Comparison of ENCODE assay signal across 8 cellular contexts in the genomic region with DNA sequence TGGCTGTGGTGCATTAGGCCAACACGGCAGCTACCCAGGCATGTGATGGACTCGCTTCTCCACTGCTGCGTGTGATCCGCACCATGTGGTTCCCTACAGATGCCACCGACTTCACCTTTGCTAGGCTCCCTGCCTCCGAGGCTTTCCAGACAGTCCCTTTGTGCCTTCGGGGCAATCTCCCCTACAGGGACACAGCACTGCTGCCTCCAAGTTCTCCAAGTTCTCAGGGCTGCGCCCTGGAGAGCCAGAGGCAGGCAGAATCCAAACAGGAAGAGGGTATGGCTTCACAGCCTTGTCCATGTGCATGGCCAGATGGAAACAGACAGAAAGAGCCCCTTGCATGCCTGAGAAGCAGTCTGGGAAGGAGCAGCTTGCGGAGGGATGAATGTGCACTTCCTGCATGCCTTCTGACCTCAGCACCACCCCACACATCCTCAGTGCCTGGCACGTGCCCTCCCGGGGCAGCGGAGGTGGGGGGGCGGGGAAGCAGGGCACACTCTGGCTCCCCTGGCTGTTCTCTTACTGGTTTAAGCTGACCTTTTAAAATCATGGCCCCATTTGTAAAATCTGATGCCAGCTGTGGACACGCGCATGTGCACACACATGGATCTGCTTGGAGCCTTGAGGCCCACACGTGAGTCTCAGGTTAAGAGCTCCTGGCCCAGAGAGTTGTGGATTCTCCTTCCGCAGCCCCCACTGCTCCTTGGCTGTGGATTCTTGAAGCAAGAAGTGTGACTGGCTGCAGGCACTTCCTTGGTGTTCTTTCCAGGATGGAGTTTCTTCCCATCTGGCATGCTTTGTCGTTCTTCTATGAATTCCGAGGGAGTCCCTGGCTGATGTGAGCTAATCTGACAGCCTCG. TPM values are rescaled to one million over a fixed set of nuclear protein-coding genes. Genes with fewer than 3 reads are reported as not detected.
DNase-seq lines count a peak whose midpoint lies in the region; ATAC-seq lines count a peak whose summit lies in the region.

No MANE protein-coding gene starts in this region.

- DNase-seq in activated CD4-positive, alpha-beta T cell treated with anti-CD3 and anti-CD28 coated beads for 36 hours, result peak; percentile 62
- no peak for DNase-seq in activated CD4-positive, alpha-beta T cell treated with anti-CD3 and anti-CD28 coated beads for 4 hours
- DNase-seq in T-helper 17 cell, result no peak
- peak; percentile 75 for DNase-seq in glomerular visceral epithelial cell (ENCODE audit: extremely low spot score)
- DNase-seq in activated gamma-delta T cell treated with Interleukin-2 at 50 U/mL for 16 hours, result no peak
- no peak for DNase-seq in left colon

- no peaks in the 10 kb centered on the region for H3K9me3 ChIP-seq in T-helper 17 cell (ENCODE audit: control insufficient read depth, low read length, poor library complexity, severe bottlenecking)

- no peaks in the 10 kb centered on the region for H3K27me3 Mint-ChIP-seq in activated CD4-positive, alpha-beta T cell treated with anti-CD3 and anti-CD28 coated beads for 36 hours
- no peaks in the 10 kb centered on the region for H3K27me3 Mint-ChIP-seq in T-helper 17 cell
- no peaks in the 10 kb centered on the region for H3K27me3 Mint-ChIP-seq in stimulated activated memory B cell treated with anti-CD40 and anti-IgM and Interleukin-4, amounts not matched to agents 10 μg/mL and 1 μg/mL and 100 μg/mL, for 72 hours

- H3K9me3 Mint-ChIP-seq in activated CD4-positive, alpha-beta T cell treated with anti-CD3 and anti-CD28 coated beads for 36 hours (ENCODE audit: low read depth), result no peaks in the 10 kb centered on the region
- peaks cover 4% of the 10 kb centered on the region for H3K9me3 Mint-ChIP-seq in stimulated activated memory B cell treated with anti-CD40 and anti-IgM and Interleukin-4, amounts not matched to agents 10 μg/mL and 1 μg/mL and 100 μg/mL, for 72 hours

- H3K36me3 Mint-ChIP-seq in activated CD4-positive, alpha-beta T cell treated with anti-CD3 and anti-CD28 coated beads for 36 hours (ENCODE audit: low read depth), result peaks cover 27% of the 10 kb centered on the region
- peaks cover 4% of the 10 kb centered on the region for H3K36me3 Mint-ChIP-seq in T-helper 17 cell (ENCODE audit: low read depth)
- peaks cover 64% of the 10 kb centered on the region for H3K36me3 Mint-ChIP-seq in stimulated activated memory B cell treated with anti-CD40 and anti-IgM and Interleukin-4, amounts not matched to agents 10 μg/mL and 1 μg/mL and 100 μg/mL, for 72 hours

- H3K4me3 Mint-ChIP-seq in activated CD4-positive, alpha-beta T cell treated with anti-CD3 and anti-CD28 coated beads for 36 hours, result no peak overlapping the region
- peak overlapping the region; percentile 52 for H3K4me3 Mint-ChIP-seq in T-helper 17 cell
- H3K4me3 Mint-ChIP-seq in stimulated activated memory B cell treated with anti-CD40 and anti-IgM and Interleukin-4, amounts not matched to agents 10 μg/mL and 1 μg/mL and 100 μg/mL, for 72 hours, result no peak overlapping the region

- POLR2A ChIA-PET in activated CD4-positive, alpha-beta T cell treated with anti-CD3 and anti-CD28 coated beads for 36 hours (lab: Charles Lee), result no interaction called here

- H3K27ac Mint-ChIP-seq in activated CD4-positive, alpha-beta T cell treated with anti-CD3 and anti-CD28 coated beads for 36 hours, result peak overlapping the region; percentile 76
- H3K27ac Mint-ChIP-seq in T-helper 17 cell, result peak overlapping the region; percentile 90
- H3K27ac Mint-ChIP-seq in stimulated activated memory B cell treated with anti-CD40 and anti-IgM and Interleukin-4, amounts not matched to agents 10 μg/mL and 1 μg/mL and 100 μg/mL, for 72 hours, result peak overlapping the region; percentile 55

- CTCF ChIA-PET in activated CD4-positive, alpha-beta T cell treated with anti-CD3 and anti-CD28 coated beads for 36 hours (lab: Charles Lee), result interaction anchor here (0.5 to 0.6 kb wide), 2 partner anchors 13 to 310 kb away, joined by 3 read pairs; no protein-coding TSS in a partner anchor

- intact Hi-C loops in activated CD4-positive, alpha-beta T cell treated with anti-CD3 and anti-CD28 coated beads for 36 hours (cut with DNase I, micrococcal nuclease), result no loop called here
- intact Hi-C loops in left colon (cut with DNase I, micrococcal nuclease), result loop anchor here in 1 of 2 donors (10.0 kb wide), 1 partner anchor 56 kb away; a partner anchor contains a TSS

- H3K4me1 Mint-ChIP-seq in activated CD4-positive, alpha-beta T cell treated with anti-CD3 and anti-CD28 coated beads for 36 hours, result peaks cover 57% of the 10 kb centered on the region
- peaks cover 22% of the 10 kb centered on the region for H3K4me1 Mint-ChIP-seq in T-helper 17 cell
- peaks cover 38% of the 10 kb centered on the region for H3K4me1 Mint-ChIP-seq in stimulated activated memory B cell treated with anti-CD40 and anti-IgM and Interleukin-4, amounts not matched to agents 10 μg/mL and 1 μg/mL and 100 μg/mL, for 72 hours

- no peak for ATAC-seq in activated CD4-positive, alpha-beta T cell treated with anti-CD3 and anti-CD28 coated beads for 36 hours
- ATAC-seq in T-helper 17 cell (no peak), left colon (no peak), GM18511 (IDR thresholded peaks at IDR 0.05; ENCODE audit: unreplicated experiment) (no peak)
- ATAC-seq in stimulated activated memory B cell treated with anti-CD40 and anti-IgM and Interleukin-4, amounts not matched to agents 10 μg/mL and 1 μg/mL and 100 μg/mL, for 72 hours, result no peak

RNA-seq across cellular contexts. Expression of a gene that starts 55.3 kb away (rescaled TPM):
- total RNA-seq in activated CD4-positive, alpha-beta T cell treated with anti-CD3 and anti-CD28 coated beads for 36 hours, result 1 to 10 TPM; 1.6 to 3.5 TPM
- 1 to 10 TPM; 4.4 to 6.9 TPM for total RNA-seq in T-helper 17 cell
- total RNA-seq in left colon, result 10 to 100 TPM; 21.5 to 28.3 TPM

RNA-seq across cellular contexts. Expression of a gene that starts 59.8 kb away (rescaled TPM):
- 10 to 100 TPM; 24.8 to 26.2 TPM for total RNA-seq in activated CD4-positive, alpha-beta T cell treated with anti-CD3 and anti-CD28 coated beads for 36 hours
- 10 to 100 TPM; 36.7 to 38.4 TPM for total RNA-seq in T-helper 17 cell
- 10 to 100 TPM; 26.9 to 32.1 TPM for total RNA-seq in left colon

Comparison
In these comparisons a context has a peak if more than half of its experiments do, and no peak if none do; other contexts are left out.
1. DNase-seq: peak in activated CD4-positive, alpha-beta T cell treated with anti-CD3 and anti-CD28 coated beads for 36 hours (single experiment) and glomerular visceral epithelial cell (single experiment); none in activated CD4-positive, alpha-beta T cell treated with anti-CD3 and anti-CD28 coated beads for 4 hours (0 of 2), T-helper 17 cell (0 of 3), activated gamma-delta T cell treated with Interleukin-2 at 50 U/mL for 16 hours (single experiment) and left colon (0 of 2).
2. Peak in every context shown above with its lines, with median percentiles within 50 percentile points of each other: H3K27ac Mint-ChIP-seq.